In the genomic region with DNA sequence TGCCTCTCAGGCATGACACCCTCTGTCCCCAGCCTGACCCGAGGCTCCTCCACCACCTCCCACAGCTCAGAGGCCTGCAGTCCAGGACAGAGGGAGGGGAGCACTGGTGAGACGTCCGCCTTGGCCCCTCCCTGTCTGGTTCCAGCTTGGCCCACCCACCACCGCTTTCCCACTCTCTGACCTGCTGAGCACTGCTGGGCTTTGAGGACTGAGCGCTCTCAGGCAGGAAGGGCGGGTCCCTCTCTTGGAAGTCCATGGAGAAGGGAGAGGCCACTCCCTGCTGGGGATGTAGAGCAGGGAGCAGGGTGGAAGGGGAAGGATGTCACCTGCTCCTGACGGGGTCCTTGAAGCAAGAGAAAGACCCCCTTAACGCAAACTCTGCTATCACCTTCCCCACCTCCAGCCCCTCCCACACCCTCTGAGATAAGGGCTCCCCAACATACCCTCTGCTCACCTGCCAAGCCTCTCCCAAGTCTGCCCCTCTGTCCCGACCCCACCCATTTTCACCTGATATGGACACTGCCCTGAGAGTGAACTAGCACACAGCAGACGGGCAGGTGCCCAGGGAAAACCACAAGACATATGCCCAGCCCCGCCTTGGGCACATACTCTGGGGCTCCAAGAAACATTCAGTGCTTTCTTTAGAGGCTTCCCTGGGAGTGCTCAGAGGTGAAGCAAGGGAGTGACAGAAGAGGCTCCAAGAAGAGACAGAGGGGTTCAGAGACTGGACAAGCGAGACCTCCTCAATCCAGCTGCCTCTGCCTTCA, we compare ENCODE assay signal across 11 cellular contexts. TPM values are rescaled to one million over a fixed set of nuclear protein-coding genes. Genes with fewer than 3 reads are reported as not detected.
A peak's percentile ranks its signal among the peaks of the same experiment; 100 is the strongest.
DNase-seq lines count a peak whose midpoint lies in the region; ATAC-seq and TF ChIP-seq lines count a peak whose summit lies in the region.
"Had no signal": no experiment of that assay in that cellular context is flagged by ENCODE, and none has a peak within 500 bp of the region (broad histone marks: within the 10 kb centered on the region; RNA-seq: fewer than 3 reads in every experiment).

No MANE protein-coding gene starts in this region.

- H3K27me3 ChIP-seq in HCT116 (ENCODE audit: insufficient read depth, low read length) = no peaks in the 10 kb centered on the region

- H3K27ac ChIP-seq in HCT116 (ENCODE audit: low read depth, low read length) = no peak overlapping the region

- intact Hi-C loops in HCT116 (cut with micrococcal nuclease) (no loop called here), mucosa of descending colon (cut with DNase I, micrococcal nuclease) (no loop called here)

- no peaks in the 10 kb centered on the region for H3K79me2 ChIP-seq in HCT116 (ENCODE audit: insufficient read depth, low read length)

- POLR2A ChIA-PET in HCT116 (lab: Charles Lee) = no interaction called here

- H3K9me2 ChIP-seq in HCT116 (ENCODE audit: insufficient read depth) = no peaks in the 10 kb centered on the region

- RAD21 ChIA-PET in HCT116 (lab: Charles Lee; ENCODE audit: low non-redundant PET in 1 of 2, low total read pairs in 2 of 2, uncharacterized antibody in 2 of 2, unreplicated experiment in 2 of 2) = interaction anchor here in 1 of 2 experiments (0.6 kb wide), 1 partner anchor 70 kb away, joined by 3 read pairs; no protein-coding TSS in a partner anchor

- H3K4me3 ChIP-seq in HCT116 (replicated peaks in 1 of 2; ENCODE audit: low read depth in 1 of 2, low read length in 2 of 2) (peak overlapping the region; percentile 70 to 87), mucosa of descending colon (no peak overlapping the region)

- H3K9ac ChIP-seq in HCT116 (ENCODE audit: low read length) = peak overlapping the region; percentile 75

- no peak for TF ChIP-seq RAD21 in HCT116 (IDR thresholded peaks at IDR 0.05; ENCODE audit: low read depth)

- no peaks in the 10 kb centered on the region for H3K36me3 Mint-ChIP-seq in activated naive CD4-positive, alpha-beta T cell treated with anti-CD3 and anti-CD28 coated beads, Interleukin-2, amount 50 U/mL, for 72 hours

- no peak for TF ChIP-seq POLR2A in HCT116 (IDR thresholded peaks at IDR 0.05; ENCODE audit: borderline replicate concordance, extremely low read depth, insufficient read depth, insufficient read length)

- H3K9me3 ChIP-seq in HCT116 (ENCODE audit: control insufficient read depth in 1 of 2, insufficient read depth in 1 of 2, low read depth in 1 of 2, low read length in 2 of 2) = no peaks in the 10 kb centered on the region
- no peaks in the 10 kb centered on the region for H3K9me3 ChIP-seq in mucosa of descending colon

- no peak overlapping the region for H2AFZ ChIP-seq in HCT116 (ENCODE audit: low read depth, low read length, poor library complexity, severe bottlenecking)

- H3K4me1 ChIP-seq in HCT116 (ENCODE audit: control insufficient read depth in 1 of 2, insufficient read depth in 2 of 2, low read length in 2 of 2) = peaks cover 16 to 27% of the 10 kb centered on the region in 2 experiments
- H3K4me1 ChIP-seq in mucosa of descending colon (ENCODE audit: low read depth) = peaks cover 17% of the 10 kb centered on the region

- H3K4me2 ChIP-seq in HCT116 (ENCODE audit: low read length) = peak overlapping the region; percentile 93

- CTCF ChIA-PET in HCT116 (lab: Charles Lee) = interaction anchor here (1.3 kb wide), 1 partner anchor 170 kb away, joined by 3 read pairs; no protein-coding TSS in a partner anchor

- no peaks in the 10 kb centered on the region for H3K9me3 Mint-ChIP-seq in activated naive CD4-positive, alpha-beta T cell treated with anti-CD3 and anti-CD28 coated beads, Interleukin-2, amount 50 U/mL, for 72 hours

- DNase-seq in A172 (ENCODE audit: low spot score) = peak; percentile 41
- no peak for DNase-seq in HCT116 (ENCODE audit: low read depth, low spot score)
- no peak for DNase-seq in activated naive CD4-positive, alpha-beta T cell treated with anti-CD3 and anti-CD28 coated beads, Interleukin-2, amount 50 U/mL, for 72 hours (ENCODE audit: low spot score in 2 of 2)
- DNase-seq in mucosa of descending colon = peak; percentile 79 to 83 (median 80)
- DNase-seq in AG08395 (ENCODE audit: low spot score) = no peak
- DNase-seq in foreskin melanocyte = no peak
- no peak for DNase-seq in GM19238 (ENCODE audit: insufficient read length, low spot score)
- no peak for DNase-seq in NCI-H1092 (lab: John Stamatoyannopoulos, UW)
- DNase-seq: DMS 273 treated with DMSO at 0.1 percent for 48 hours, NCI-H1105 treated with DMSO at 0.1 percent for 48 hours had no signal

- peak overlapping the region; percentile 82 to 93 for H3K27ac Mint-ChIP-seq in activated naive CD4-positive, alpha-beta T cell treated with anti-CD3 and anti-CD28 coated beads, Interleukin-2, amount 50 U/mL, for 72 hours

- ATAC-seq in HCT116 = peak; percentile 11; the same call in 1 of the 2 replicates
- no peak for ATAC-seq in activated naive CD4-positive, alpha-beta T cell treated with anti-CD3 and anti-CD28 coated beads, Interleukin-2, amount 50 U/mL, for 72 hours
- peak; percentile 83 for ATAC-seq in mucosa of descending colon

- H4K20me1 ChIP-seq in HCT116 (ENCODE audit: insufficient read depth) = no peaks in the 10 kb centered on the region

- no TSS peak for BruUV-seq in HCT116 (replicated peaks; lab: Mats Ljungman, UMichigan)

- peaks cover 7 to 12% of the 10 kb centered on the region in 2 experiments; a peak in 3 of 4 replicates for H3K36me3 ChIP-seq in HCT116 (ENCODE audit: control insufficient read depth in 1 of 2, insufficient read depth in 2 of 2, low read length in 2 of 2)
- H3K36me3 ChIP-seq in mucosa of descending colon (ENCODE audit: low read depth) = peaks cover 8% of the 10 kb centered on the region

- TF ChIP-seq CTCF in HCT116 (IDR thresholded peaks at IDR 0.05 in 2 of 3, conservative IDR thresholded peaks at IDR 0.05 in 1 of 3; ENCODE audit: borderline replicate concordance in 1 of 3, insufficient read depth in 1 of 3, low read depth in 2 of 3, low read length in 2 of 3) = no peak
- TF ChIP-seq CTCF in mucosa of descending colon (IDR thresholded peaks at IDR 0.05) = no peak

TF ChIP-seq in HCT116, 20 proteins besides CTCF, POLR2A, EP300 and RAD21:
- TF ChIP-seq ZNF274 (IDR thresholded peaks at IDR 0.05; ENCODE audit: low read depth, low read length) (no peak), SIN3A (IDR thresholded peaks at IDR 0.05; ENCODE audit: low read depth) (no peak), SRF (IDR thresholded peaks at IDR 0.05; ENCODE audit: low read depth) (no peak), CBX3 (IDR thresholded peaks at IDR 0.05; ENCODE audit: low read depth) (no peak), EGR1 (IDR thresholded peaks at IDR 0.05; ENCODE audit: low read depth) (no peak), JUND (IDR thresholded peaks at IDR 0.05) (no peak)

RNA-seq across cellular contexts. Expression of gene OSBPL7, which starts 1.4 kb away (rescaled TPM):
- total RNA-seq in A172 (2014; rRNA removed; shearing (Covaris generic)) = 8.2 and 19.1 TPM in 2 replicates
- total RNA-seq in HCT116 (2021; ENCODE audit: unreplicated experiment) = 20.5 TPM
- polyA plus RNA-seq in HCT116 (2012) = 16.4 and 20.5 TPM in 2 replicates
- 10 to 100 TPM; 23.7 to 29.9 TPM for total RNA-seq in activated naive CD4-positive, alpha-beta T cell treated with anti-CD3 and anti-CD28 coated beads, Interleukin-2, amount 50 U/mL, for 72 hours
- 10 to 100 TPM; 38.2 to 85.5 (median 71.1) TPM for total RNA-seq in mucosa of descending colon

RNA-seq across cellular contexts. Expression of gene MRPL10, which starts 11.1 kb away (rescaled TPM):
- total RNA-seq in A172 (2014; rRNA removed; shearing (Covaris generic)) = 41.9 and 58.5 TPM in 2 replicates
- total RNA-seq in HCT116 (2021; ENCODE audit: unreplicated experiment) (112 TPM), mucosa of descending colon (10 to 100 TPM; 36.2 to 46.0 (median 41.8) TPM)
- 162 and 165 TPM in 2 replicates for polyA plus RNA-seq in HCT116 (2012)
- 10 to 100 TPM; 68.7 to 84.1 TPM for total RNA-seq in activated naive CD4-positive, alpha-beta T cell treated with anti-CD3 and anti-CD28 coated beads, Interleukin-2, amount 50 U/mL, for 72 hours

RNA-seq across cellular contexts. Expression of gene LRRC46, which starts 11.3 kb away (rescaled TPM):
- 0.62 and 1.6 TPM in 2 replicates for total RNA-seq in A172 (2014; rRNA removed; shearing (Covaris generic))
- 0.76 TPM for total RNA-seq in HCT116 (2021; ENCODE audit: unreplicated experiment)
- 1.2 and 1.6 TPM in 2 replicates for polyA plus RNA-seq in HCT116 (2012)
- total RNA-seq in activated naive CD4-positive, alpha-beta T cell treated with anti-CD3 and anti-CD28 coated beads, Interleukin-2, amount 50 U/mL, for 72 hours = under 1 TPM; 0.46 to 0.60 TPM
- under 1 TPM in 2 of 3 donors, not detected in 1; 0.14 to 0.36 TPM for total RNA-seq in mucosa of descending colon

RNA-seq across cellular contexts. Expression of gene SCRN2, which starts 20.9 kb away (rescaled TPM):
- total RNA-seq in A172 (2014; rRNA removed; shearing (Covaris generic)) = 56.8 and 65.4 TPM in 2 replicates
- 53.2 TPM for total RNA-seq in HCT116 (2021; ENCODE audit: unreplicated experiment)
- polyA plus RNA-seq in HCT116 (2012) = 55.9 and 58.2 TPM in 2 replicates
- 10 to 100 TPM; 30.9 to 34.8 TPM for total RNA-seq in activated naive CD4-positive, alpha-beta T cell treated with anti-CD3 and anti-CD28 coated beads, Interleukin-2, amount 50 U/mL, for 72 hours
- 10 to 100 TPM; 38.4 to 45.1 (median 38.5) TPM for total RNA-seq in mucosa of descending colon

RNA-seq across cellular contexts. Expression of gene SP6, which starts 30.8 kb away (rescaled TPM):
- 0.19 and 0.46 TPM in 2 replicates for total RNA-seq in A172 (2014; rRNA removed; shearing (Covaris generic))
- total RNA-seq in HCT116 (2021; ENCODE audit: unreplicated experiment) = 10.8 TPM
- 5.9 and 6.0 TPM in 2 replicates for polyA plus RNA-seq in HCT116 (2012)
- total RNA-seq in activated naive CD4-positive, alpha-beta T cell treated with anti-CD3 and anti-CD28 coated beads, Interleukin-2, amount 50 U/mL, for 72 hours = under 1 TPM; 0.16 to 0.23 TPM
- 10 to 100 TPM in 1 of 3 donors, 1 to 10 TPM in 2; 2.0 to 11.6 (median 4.7) TPM for total RNA-seq in mucosa of descending colon
- total RNA-seq: T-helper 2 cell treated with Interferon-gamma antibody and Interleukin-4, amounts not matched to agents 100 ng/mL and 5 ng/mL, for 36 hours had no signal

Comparison
In these comparisons a context has a peak if more than half of its experiments do, and no peak if none do; other contexts are left out.
1. DNase-seq: peak in A172 (single experiment) and mucosa of descending colon (3 of 3); none in HCT116 (single experiment), activated naive CD4-positive, alpha-beta T cell treated with anti-CD3 and anti-CD28 coated beads, Interleukin-2, amount 50 U/mL, for 72 hours (0 of 2), AG08395 (single experiment), foreskin melanocyte (single experiment), GM19238 (single experiment) and NCI-H1092 (single experiment).
2. ATAC-seq: peak in HCT116 (single experiment) and mucosa of descending colon (single experiment); none in activated naive CD4-positive, alpha-beta T cell treated with anti-CD3 and anti-CD28 coated beads, Interleukin-2, amount 50 U/mL, for 72 hours (0 of 2).